ENCODE assay signal across 10 cellular contexts in genomic region chr2:239246723-239247122, GRCh38.
DNase-seq lines count a peak whose midpoint lies in the region; ATAC-seq, FAIRE-seq and TF ChIP-seq lines count a peak whose summit lies in the region.
"Had no signal": no experiment of that assay in that cellular context is flagged by ENCODE, and none has a peak within 500 bp of the region (broad histone marks: within the 10 kb centered on the region; RNA-seq: fewer than 3 reads in every experiment).

No MANE protein-coding gene starts in this region.

- TF ChIP-seq CTCF in RWPE1 (conservative IDR thresholded peaks at IDR 0.05; ENCODE audit: low read depth) = no peak
- no peak for TF ChIP-seq CTCF in thyroid gland (IDR thresholded peaks at IDR 0.05)

- H3K4me1 Mint-ChIP-seq in activated T-cell treated with anti-CD3 and anti-CD28 coated beads, Interleukin-2, amount 50 U/mL, for 24 hours (ENCODE audit: low read depth) = peaks cover 67% of the 10 kb centered on the region
- H3K4me1 Mint-ChIP-seq in activated T-cell treated with anti-CD3 and anti-CD28 coated beads, Interleukin-2, amount 50 U/mL, for 72 hours (ENCODE audit: low read depth) = peaks cover 56% of the 10 kb centered on the region
- peaks cover 36% of the 10 kb centered on the region for H3K4me1 Mint-ChIP-seq in activated CD4-positive, alpha-beta memory T cell treated with anti-CD3 and anti-CD28 coated beads for 36 hours (ENCODE audit: low read depth)

- no peaks in the 10 kb centered on the region for H3K9me3 Mint-ChIP-seq in activated T-cell treated with anti-CD3 and anti-CD28 coated beads, Interleukin-2, amount 50 U/mL, for 24 hours
- no peaks in the 10 kb centered on the region for H3K9me3 Mint-ChIP-seq in activated T-cell treated with anti-CD3 and anti-CD28 coated beads, Interleukin-2, amount 50 U/mL, for 72 hours
- H3K9me3 Mint-ChIP-seq in activated CD4-positive, alpha-beta memory T cell treated with anti-CD3 and anti-CD28 coated beads for 36 hours = no peaks in the 10 kb centered on the region

- no peak for ATAC-seq in activated T-cell treated with anti-CD3 and anti-CD28 coated beads, Interleukin-2, amount 50 U/mL, for 72 hours (replicated peaks in 1 of 2)
- ATAC-seq in GM19328 (IDR thresholded peaks at IDR 0.05; ENCODE audit: unreplicated experiment) = no peak

- CTCF ChIA-PET in RWPE1 (lab: Yijun Ruan, JAX) = no interaction called here
- CTCF ChIA-PET in activated CD4-positive, alpha-beta memory T cell treated with anti-CD3 and anti-CD28 coated beads for 36 hours (lab: Charles Lee) = interaction anchor here (1.1 kb wide), 3 partner anchors 20 to 47 kb away, joined by 3 read pairs; no protein-coding TSS in a partner anchor

- H3K27ac Mint-ChIP-seq in activated T-cell treated with anti-CD3 and anti-CD28 coated beads, Interleukin-2, amount 50 U/mL, for 24 hours = no peak overlapping the region
- no peak overlapping the region for H3K27ac Mint-ChIP-seq in activated T-cell treated with anti-CD3 and anti-CD28 coated beads, Interleukin-2, amount 50 U/mL, for 72 hours
- no peak overlapping the region for H3K27ac Mint-ChIP-seq in activated CD4-positive, alpha-beta memory T cell treated with anti-CD3 and anti-CD28 coated beads for 36 hours

- H3K4me3 ChIP-seq in thyroid gland (replicated peaks in 1 of 3) = peak overlapping the region in 1 of 3 donors; percentile 1

- TF ChIP-seq POLR2A in thyroid gland (IDR thresholded peaks at IDR 0.05) = no peak

- no peaks in the 10 kb centered on the region for H3K27me3 Mint-ChIP-seq in activated T-cell treated with anti-CD3 and anti-CD28 coated beads, Interleukin-2, amount 50 U/mL, for 24 hours
- no peaks in the 10 kb centered on the region for H3K27me3 Mint-ChIP-seq in activated T-cell treated with anti-CD3 and anti-CD28 coated beads, Interleukin-2, amount 50 U/mL, for 72 hours (ENCODE audit: low read depth)
- H3K27me3 Mint-ChIP-seq in activated CD4-positive, alpha-beta memory T cell treated with anti-CD3 and anti-CD28 coated beads for 36 hours = no peaks in the 10 kb centered on the region
- H3K27me3 Mint-ChIP-seq: naive thymus-derived CD8-positive, alpha-beta T cell had no signal

- peak; percentile 28 for DNase-seq in activated T-cell treated with anti-CD3 and anti-CD28 coated beads, Interleukin-2, amount 50 U/mL, for 24 hours
- DNase-seq in activated T-cell treated with anti-CD3 and anti-CD28 coated beads, Interleukin-2, amount 50 U/mL, for 72 hours = no peak
- DNase-seq in RWPE1 (ENCODE audit: low spot score) (peak; percentile 68), thyroid gland (peak in 1 of 2 donors; percentile 77)
- DNase-seq in activated CD4-positive, alpha-beta memory T cell treated with anti-CD3 and anti-CD28 coated beads for 36 hours = no peak
- DNase-seq in stimulated activated CD4-positive, alpha-beta T cell treated with anti-CD3 and anti-CD28 coated beads, Interleukin-4, amount 100 ng/mL, for 4 hours = no peak
- DNase-seq: SIG-M5 had no signal

- intact Hi-C loops in thyroid gland (cut with DNase I) = no loop called here
- intact Hi-C loops in activated CD4-positive, alpha-beta memory T cell treated with anti-CD3 and anti-CD28 coated beads for 36 hours (cut with micrococcal nuclease) = no loop called here

- no peaks in the 10 kb centered on the region for H3K9me3 ChIP-seq in thyroid gland

- H3K4me3 Mint-ChIP-seq in activated T-cell treated with anti-CD3 and anti-CD28 coated beads, Interleukin-2, amount 50 U/mL, for 24 hours = no peak overlapping the region
- H3K4me3 Mint-ChIP-seq in activated T-cell treated with anti-CD3 and anti-CD28 coated beads, Interleukin-2, amount 50 U/mL, for 72 hours = no peak overlapping the region
- H3K4me3 Mint-ChIP-seq in activated CD4-positive, alpha-beta memory T cell treated with anti-CD3 and anti-CD28 coated beads for 36 hours = no peak overlapping the region

- no peaks in the 10 kb centered on the region for H3K36me3 ChIP-seq in thyroid gland

- peaks cover 43 to 61% of the 10 kb centered on the region in 2 donors for H3K4me1 ChIP-seq in thyroid gland

- H3K27ac ChIP-seq in RWPE1 (peak overlapping the region; percentile 57), thyroid gland (peak overlapping the region; percentile 69 to 84 (median 73))

- 66 to 79% methylated on average over 11 of the region's 11 CpGs for WGBS in thyroid gland, 2 donors

- no peaks in the 10 kb centered on the region for H3K27me3 ChIP-seq in thyroid gland

- POLR2A ChIA-PET in RWPE1 (lab: Yijun Ruan, JAX; ENCODE audit: low non-redundant PET) = no interaction called here
- POLR2A ChIA-PET in activated CD4-positive, alpha-beta memory T cell treated with anti-CD3 and anti-CD28 coated beads for 36 hours (lab: Charles Lee) = interaction anchor here (1.2 kb wide), 1 partner anchor 17 kb away, joined by 3 read pairs; no protein-coding TSS in a partner anchor

- H3K36me3 Mint-ChIP-seq in activated T-cell treated with anti-CD3 and anti-CD28 coated beads, Interleukin-2, amount 50 U/mL, for 24 hours (ENCODE audit: low read depth) = peaks cover 14% of the 10 kb centered on the region
- peaks cover 0 to 3% of the 10 kb centered on the region in 2 donors for H3K36me3 Mint-ChIP-seq in activated T-cell treated with anti-CD3 and anti-CD28 coated beads, Interleukin-2, amount 50 U/mL, for 72 hours (ENCODE audit: insufficient read depth in 2 of 2)
- peaks cover 2% of the 10 kb centered on the region for H3K36me3 Mint-ChIP-seq in activated CD4-positive, alpha-beta memory T cell treated with anti-CD3 and anti-CD28 coated beads for 36 hours

- FAIRE-seq in islet of Langerhans (lab: Jason Lieb, UNC) = peak; percentile 95

Comparison
In these comparisons a context has a peak if more than half of its experiments do, and no peak if none do; other contexts are left out.
1. DNase-seq: peak in activated T-cell treated with anti-CD3 and anti-CD28 coated beads, Interleukin-2, amount 50 U/mL, for 24 hours (single experiment) and RWPE1 (single experiment); none in activated T-cell treated with anti-CD3 and anti-CD28 coated beads, Interleukin-2, amount 50 U/mL, for 72 hours (0 of 2), activated CD4-positive, alpha-beta memory T cell treated with anti-CD3 and anti-CD28 coated beads for 36 hours (single experiment) and stimulated activated CD4-positive, alpha-beta T cell treated with anti-CD3 and anti-CD28 coated beads, Interleukin-4, amount 100 ng/mL, for 4 hours (0 of 2).